Comparison of ENCODE assay signal across 1 cellular context in the genomic region with DNA sequence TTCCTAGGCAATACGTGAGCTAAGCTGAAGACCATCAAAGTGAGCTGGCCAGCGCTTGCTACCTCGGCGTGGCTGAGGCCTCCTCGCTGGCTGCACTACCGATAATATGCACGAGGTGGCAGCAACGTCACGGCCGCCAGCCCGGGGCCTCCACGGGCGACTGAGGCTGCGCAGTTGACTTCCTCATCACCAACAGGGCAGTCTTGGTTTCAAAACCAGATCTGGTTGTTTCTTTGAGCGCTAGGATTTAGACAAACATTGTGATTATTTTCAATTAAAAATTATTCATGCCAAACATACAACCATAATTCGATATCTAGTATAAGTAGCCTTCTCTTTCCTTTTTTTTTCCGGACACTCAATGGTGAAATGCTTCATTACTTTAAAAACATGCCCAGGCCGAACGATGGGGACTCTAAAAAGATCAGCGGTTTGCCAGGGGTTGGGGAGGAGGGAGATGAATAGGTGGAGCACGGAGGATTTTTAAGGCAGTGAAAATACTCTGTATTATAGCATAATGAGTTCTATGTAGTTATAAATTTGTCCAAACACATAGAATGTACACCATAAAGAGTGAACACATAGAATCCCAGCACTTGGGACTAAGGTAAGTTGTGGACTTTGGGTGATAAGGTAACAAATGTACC.
TF ChIP-seq lines count a peak whose summit lies in the region.

No MANE protein-coding gene starts in this region.

TF ChIP-seq in K562, 482 proteins besides CTCF, POLR2A, EP300 and RAD21 (continued from another document):
- TF ChIP-seq, protein P1, sequence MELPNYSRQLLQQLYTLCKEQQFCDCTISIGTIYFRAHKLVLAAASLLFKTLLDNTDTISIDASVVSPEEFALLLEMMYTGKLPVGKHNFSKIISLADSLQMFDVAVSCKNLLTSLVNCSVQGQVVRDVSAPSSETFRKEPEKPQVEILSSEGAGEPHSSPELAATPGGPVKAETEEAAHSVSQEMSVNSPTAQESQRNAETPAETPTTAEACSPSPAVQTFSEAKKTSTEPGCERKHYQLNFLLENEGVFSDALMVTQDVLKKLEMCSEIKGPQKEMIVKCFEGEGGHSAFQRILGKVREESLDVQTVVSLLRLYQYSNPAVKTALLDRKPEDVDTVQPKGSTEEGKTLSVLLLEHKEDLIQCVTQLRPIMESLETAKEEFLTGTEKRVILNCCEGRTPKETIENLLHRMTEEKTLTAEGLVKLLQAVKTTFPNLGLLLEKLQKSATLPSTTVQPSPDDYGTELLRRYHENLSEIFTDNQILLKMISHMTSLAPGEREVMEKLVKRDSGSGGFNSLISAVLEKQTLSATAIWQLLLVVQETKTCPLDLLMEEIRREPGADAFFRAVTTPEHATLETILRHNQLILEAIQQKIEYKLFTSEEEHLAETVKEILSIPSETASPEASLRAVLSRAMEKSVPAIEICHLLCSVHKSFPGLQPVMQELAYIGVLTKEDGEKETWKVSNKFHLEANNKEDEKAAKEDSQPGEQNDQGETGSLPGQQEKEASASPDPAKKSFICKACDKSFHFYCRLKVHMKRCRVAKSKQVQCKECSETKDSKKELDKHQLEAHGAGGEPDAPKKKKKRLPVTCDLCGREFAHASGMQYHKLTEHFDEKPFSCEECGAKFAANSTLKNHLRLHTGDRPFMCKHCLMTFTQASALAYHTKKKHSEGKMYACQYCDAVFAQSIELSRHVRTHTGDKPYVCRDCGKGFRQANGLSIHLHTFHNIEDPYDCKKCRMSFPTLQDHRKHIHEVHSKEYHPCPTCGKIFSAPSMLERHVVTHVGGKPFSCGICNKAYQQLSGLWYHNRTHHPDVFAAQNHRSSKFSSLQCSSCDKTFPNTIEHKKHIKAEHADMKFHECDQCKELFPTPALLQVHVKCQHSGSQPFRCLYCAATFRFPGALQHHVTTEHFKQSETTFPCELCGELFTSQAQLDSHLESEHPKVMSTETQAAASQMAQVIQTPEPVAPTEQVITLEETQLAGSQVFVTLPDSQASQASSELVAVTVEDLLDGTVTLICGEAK (IDR thresholded peaks at IDR 0.05), result 0 out of 2 replicates have a peak, but pooled peaks have one; percentile 14
- TF ChIP-seq, protein P1 (CRISPR knock-in tag; IDR thresholded peaks at IDR 0.05), result no peak
- TF ChIP-seq, protein P2, sequence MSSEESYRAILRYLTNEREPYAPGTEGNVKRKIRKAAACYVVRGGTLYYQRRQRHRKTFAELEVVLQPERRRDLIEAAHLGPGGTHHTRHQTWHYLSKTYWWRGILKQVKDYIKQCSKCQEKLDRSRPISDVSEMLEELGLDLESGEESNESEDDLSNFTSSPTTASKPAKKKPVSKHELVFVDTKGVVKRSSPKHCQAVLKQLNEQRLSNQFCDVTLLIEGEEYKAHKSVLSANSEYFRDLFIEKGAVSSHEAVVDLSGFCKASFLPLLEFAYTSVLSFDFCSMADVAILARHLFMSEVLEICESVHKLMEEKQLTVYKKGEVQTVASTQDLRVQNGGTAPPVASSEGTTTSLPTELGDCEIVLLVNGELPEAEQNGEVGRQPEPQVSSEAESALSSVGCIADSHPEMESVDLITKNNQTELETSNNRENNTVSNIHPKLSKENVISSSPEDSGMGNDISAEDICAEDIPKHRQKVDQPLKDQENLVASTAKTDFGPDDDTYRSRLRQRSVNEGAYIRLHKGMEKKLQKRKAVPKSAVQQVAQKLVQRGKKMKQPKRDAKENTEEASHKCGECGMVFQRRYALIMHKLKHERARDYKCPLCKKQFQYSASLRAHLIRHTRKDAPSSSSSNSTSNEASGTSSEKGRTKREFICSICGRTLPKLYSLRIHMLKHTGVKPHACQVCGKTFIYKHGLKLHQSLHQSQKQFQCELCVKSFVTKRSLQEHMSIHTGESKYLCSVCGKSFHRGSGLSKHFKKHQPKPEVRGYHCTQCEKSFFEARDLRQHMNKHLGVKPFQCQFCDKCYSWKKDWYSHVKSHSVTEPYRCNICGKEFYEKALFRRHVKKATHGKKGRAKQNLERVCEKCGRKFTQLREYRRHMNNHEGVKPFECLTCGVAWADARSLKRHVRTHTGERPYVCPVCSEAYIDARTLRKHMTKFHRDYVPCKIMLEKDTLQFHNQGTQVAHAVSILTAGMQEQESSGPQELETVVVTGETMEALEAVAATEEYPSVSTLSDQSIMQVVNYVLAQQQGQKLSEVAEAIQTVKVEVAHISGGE (CRISPR knock-in tag; IDR thresholded peaks at IDR 0.05), result 0 out of 6 replicates have a peak, but pooled peaks of 1 of the 3 experiments have one; percentile 8
- peak; percentile 67 for TF ChIP-seq CREM (IDR thresholded peaks at IDR 0.05; ENCODE audit: low read depth)
- peak; percentile 53; the same call in 1 of the 2 replicates for TF ChIP-seq KLF16 (IDR thresholded peaks at IDR 0.05)
- peak; percentile 94 for TF ChIP-seq STAG1 (CRISPR knock-in tag; IDR thresholded peaks at IDR 0.05; ENCODE audit: borderline replicate concordance)
- no peak for TF ChIP-seq ZNF830 (CRISPR knock-in tag; IDR thresholded peaks at IDR 0.05)
- peak; percentile 43 for TF ChIP-seq NEUROD1 (IDR thresholded peaks at IDR 0.05; ENCODE audit: borderline replicate concordance, low read depth, low read length, partially characterized antibody)
- TF ChIP-seq RCOR1 (IDR thresholded peaks at IDR 0.05; ENCODE audit: borderline replicate concordance in 1 of 2, low read depth in 2 of 2, low read length in 2 of 2), result peak in 1 of 2 experiments; percentile 44; a peak in 1 of 4 replicates
- TF ChIP-seq RHOXF2B (CRISPR knock-in tag; conservative IDR thresholded peaks at IDR 0.05), result no peak
- TF ChIP-seq, protein P3, sequence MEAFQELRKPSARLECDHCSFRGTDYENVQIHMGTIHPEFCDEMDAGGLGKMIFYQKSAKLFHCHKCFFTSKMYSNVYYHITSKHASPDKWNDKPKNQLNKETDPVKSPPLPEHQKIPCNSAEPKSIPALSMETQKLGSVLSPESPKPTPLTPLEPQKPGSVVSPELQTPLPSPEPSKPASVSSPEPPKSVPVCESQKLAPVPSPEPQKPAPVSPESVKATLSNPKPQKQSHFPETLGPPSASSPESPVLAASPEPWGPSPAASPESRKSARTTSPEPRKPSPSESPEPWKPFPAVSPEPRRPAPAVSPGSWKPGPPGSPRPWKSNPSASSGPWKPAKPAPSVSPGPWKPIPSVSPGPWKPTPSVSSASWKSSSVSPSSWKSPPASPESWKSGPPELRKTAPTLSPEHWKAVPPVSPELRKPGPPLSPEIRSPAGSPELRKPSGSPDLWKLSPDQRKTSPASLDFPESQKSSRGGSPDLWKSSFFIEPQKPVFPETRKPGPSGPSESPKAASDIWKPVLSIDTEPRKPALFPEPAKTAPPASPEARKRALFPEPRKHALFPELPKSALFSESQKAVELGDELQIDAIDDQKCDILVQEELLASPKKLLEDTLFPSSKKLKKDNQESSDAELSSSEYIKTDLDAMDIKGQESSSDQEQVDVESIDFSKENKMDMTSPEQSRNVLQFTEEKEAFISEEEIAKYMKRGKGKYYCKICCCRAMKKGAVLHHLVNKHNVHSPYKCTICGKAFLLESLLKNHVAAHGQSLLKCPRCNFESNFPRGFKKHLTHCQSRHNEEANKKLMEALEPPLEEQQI (IDR thresholded peaks at IDR 0.05), result no peak
- no peak for TF ChIP-seq HEY1 (CRISPR knock-in tag; IDR thresholded peaks at IDR 0.05; ENCODE audit: borderline replicate concordance)
- no peak for TF ChIP-seq SMARCB1 (IDR thresholded peaks at IDR 0.05; ENCODE audit: insufficient read length, low read depth)
- TF ChIP-seq, protein P4, sequence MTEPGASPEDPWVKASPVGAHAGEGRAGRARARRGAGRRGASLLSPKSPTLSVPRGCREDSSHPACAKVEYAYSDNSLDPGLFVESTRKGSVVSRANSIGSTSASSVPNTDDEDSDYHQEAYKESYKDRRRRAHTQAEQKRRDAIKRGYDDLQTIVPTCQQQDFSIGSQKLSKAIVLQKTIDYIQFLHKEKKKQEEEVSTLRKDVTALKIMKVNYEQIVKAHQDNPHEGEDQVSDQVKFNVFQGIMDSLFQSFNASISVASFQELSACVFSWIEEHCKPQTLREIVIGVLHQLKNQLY (CRISPR knock-in tag; conservative IDR thresholded peaks at IDR 0.05), result no peak
- TF ChIP-seq, protein P5, sequence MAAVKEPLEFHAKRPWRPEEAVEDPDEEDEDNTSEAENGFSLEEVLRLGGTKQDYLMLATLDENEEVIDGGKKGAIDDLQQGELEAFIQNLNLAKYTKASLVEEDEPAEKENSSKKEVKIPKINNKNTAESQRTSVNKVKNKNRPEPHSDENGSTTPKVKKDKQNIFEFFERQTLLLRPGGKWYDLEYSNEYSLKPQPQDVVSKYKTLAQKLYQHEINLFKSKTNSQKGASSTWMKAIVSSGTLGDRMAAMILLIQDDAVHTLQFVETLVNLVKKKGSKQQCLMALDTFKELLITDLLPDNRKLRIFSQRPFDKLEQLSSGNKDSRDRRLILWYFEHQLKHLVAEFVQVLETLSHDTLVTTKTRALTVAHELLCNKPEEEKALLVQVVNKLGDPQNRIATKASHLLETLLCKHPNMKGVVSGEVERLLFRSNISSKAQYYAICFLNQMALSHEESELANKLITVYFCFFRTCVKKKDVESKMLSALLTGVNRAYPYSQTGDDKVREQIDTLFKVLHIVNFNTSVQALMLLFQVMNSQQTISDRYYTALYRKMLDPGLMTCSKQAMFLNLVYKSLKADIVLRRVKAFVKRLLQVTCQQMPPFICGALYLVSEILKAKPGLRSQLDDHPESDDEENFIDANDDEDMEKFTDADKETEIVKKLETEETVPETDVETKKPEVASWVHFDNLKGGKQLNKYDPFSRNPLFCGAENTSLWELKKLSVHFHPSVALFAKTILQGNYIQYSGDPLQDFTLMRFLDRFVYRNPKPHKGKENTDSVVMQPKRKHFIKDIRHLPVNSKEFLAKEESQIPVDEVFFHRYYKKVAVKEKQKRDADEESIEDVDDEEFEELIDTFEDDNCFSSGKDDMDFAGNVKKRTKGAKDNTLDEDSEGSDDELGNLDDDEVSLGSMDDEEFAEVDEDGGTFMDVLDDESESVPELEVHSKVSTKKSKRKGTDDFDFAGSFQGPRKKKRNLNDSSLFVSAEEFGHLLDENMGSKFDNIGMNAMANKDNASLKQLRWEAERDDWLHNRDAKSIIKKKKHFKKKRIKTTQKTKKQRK (IDR thresholded peaks at IDR 0.05; ENCODE audit: borderline replicate concordance, low read depth, low read length), result no peak
- no peak for TF ChIP-seq MTA3 (IDR thresholded peaks at IDR 0.05; ENCODE audit: borderline replicate concordance)
- peak; percentile 48 for TF ChIP-seq TBP (optimal IDR thresholded peaks at IDR 0.05; ENCODE audit: low read depth, low read length)
- peak; percentile 65; the same call in 1 of the 2 replicates for TF ChIP-seq ARID2 (IDR thresholded peaks at IDR 0.05)
- TF ChIP-seq EHMT2 (IDR thresholded peaks at IDR 0.05), result no peak
- no peak for TF ChIP-seq OTX1 (CRISPR knock-in tag; IDR thresholded peaks at IDR 0.05)
- TF ChIP-seq, protein P6, sequence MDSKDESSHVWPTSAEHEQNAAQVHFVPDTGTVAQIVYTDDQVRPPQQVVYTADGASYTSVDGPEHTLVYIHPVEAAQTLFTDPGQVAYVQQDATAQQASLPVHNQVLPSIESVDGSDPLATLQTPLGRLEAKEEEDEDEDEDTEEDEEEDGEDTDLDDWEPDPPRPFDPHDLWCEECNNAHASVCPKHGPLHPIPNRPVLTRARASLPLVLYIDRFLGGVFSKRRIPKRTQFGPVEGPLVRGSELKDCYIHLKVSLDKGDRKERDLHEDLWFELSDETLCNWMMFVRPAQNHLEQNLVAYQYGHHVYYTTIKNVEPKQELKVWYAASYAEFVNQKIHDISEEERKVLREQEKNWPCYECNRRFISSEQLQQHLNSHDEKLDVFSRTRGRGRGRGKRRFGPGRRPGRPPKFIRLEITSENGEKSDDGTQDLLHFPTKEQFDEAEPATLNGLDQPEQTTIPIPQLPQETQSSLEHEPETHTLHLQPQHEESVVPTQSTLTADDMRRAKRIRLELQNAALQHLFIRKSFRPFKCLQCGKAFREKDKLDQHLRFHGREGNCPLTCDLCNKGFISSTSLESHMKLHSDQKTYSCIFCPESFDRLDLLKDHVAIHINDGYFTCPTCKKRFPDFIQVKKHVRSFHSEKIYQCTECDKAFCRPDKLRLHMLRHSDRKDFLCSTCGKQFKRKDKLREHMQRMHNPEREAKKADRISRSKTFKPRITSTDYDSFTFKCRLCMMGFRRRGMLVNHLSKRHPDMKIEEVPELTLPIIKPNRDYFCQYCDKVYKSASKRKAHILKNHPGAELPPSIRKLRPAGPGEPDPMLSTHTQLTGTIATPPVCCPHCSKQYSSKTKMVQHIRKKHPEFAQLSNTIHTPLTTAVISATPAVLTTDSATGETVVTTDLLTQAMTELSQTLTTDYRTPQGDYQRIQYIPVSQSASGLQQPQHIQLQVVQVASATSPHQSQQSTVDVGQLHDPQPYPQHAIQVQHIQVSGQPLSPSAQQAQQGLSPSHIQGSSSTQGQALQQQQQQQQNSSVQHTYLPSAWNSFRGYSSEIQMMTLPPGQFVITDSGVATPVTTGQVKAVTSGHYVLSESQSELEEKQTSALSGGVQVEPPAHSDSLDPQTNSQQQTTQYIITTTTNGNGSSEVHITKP (IDR thresholded peaks at IDR 0.05; ENCODE audit: partially characterized antibody), result no peak
- TF ChIP-seq SIN3B (IDR thresholded peaks at IDR 0.05; ENCODE audit: low read depth), result 0 out of 2 replicates have a peak, but pooled peaks have one; percentile 25
- 0 out of 2 replicates have a peak, but pooled peaks have one; percentile 13 for TF ChIP-seq SMARCA4 (IDR thresholded peaks at IDR 0.05)
- 0 out of 2 replicates have a peak, but pooled peaks have one; percentile 30 for TF ChIP-seq EP400 (IDR thresholded peaks at IDR 0.05)
- 0 out of 3 replicates have a peak, but pooled peaks of 1 of the 2 experiments have one; percentile 16 for TF ChIP-seq CBX3 (IDR thresholded peaks at IDR 0.05; ENCODE audit: borderline replicate concordance in 1 of 2, low read length in 2 of 2)
